19 cellular contexts compared by ENCODE assay signal in genomic region chr1:206535853-206536188, GRCh38.
"Had no signal": no experiment of that assay in that cellular context is flagged by ENCODE, and none has a peak within 500 bp of the region (broad histone marks: within the 10 kb centered on the region; RNA-seq: fewer than 3 reads in every experiment).

No MANE protein-coding gene starts in this region.

- H3K27ac Mint-ChIP-seq: activated naive CD4-positive, alpha-beta T cell treated with anti-CD3 and anti-CD28 coated beads, Interleukin-2, amount 50 U/mL, for 24 hours; effector memory CD8-positive, alpha-beta T cell; stimulated activated naive CD8-positive, alpha-beta T cell treated with anti-CD3 and anti-CD28 coated beads, Interleukin-15, amount 100 ng/mL, for 72 hours had no signal

- H3K4me3 Mint-ChIP-seq: activated naive CD4-positive, alpha-beta T cell treated with anti-CD3 and anti-CD28 coated beads, Interleukin-2, amount 50 U/mL, for 24 hours; effector memory CD8-positive, alpha-beta T cell; neural progenitor cell; stimulated activated naive CD8-positive, alpha-beta T cell treated with anti-CD3 and anti-CD28 coated beads, Interleukin-15, amount 100 ng/mL, for 72 hours had no signal

- H3K36me3 ChIP-seq: neural progenitor cell, upper lobe of right lung had no signal

- H3K4me3 ChIP-seq: neural progenitor cell, psoas muscle, skin epidermis, upper lobe of right lung had no signal

- H3K9me3 Mint-ChIP-seq: activated naive CD4-positive, alpha-beta T cell treated with anti-CD3 and anti-CD28 coated beads, Interleukin-2, amount 50 U/mL, for 24 hours; effector memory CD8-positive, alpha-beta T cell; neural progenitor cell; stimulated activated naive CD8-positive, alpha-beta T cell treated with anti-CD3 and anti-CD28 coated beads, Interleukin-15, amount 100 ng/mL, for 72 hours had no signal

- H3K27me3 ChIP-seq: neural progenitor cell, upper lobe of right lung had no signal

- DNase-seq: activated CD4-positive, alpha-beta T cell treated with anti-CD3 and anti-CD28 coated beads, Interleukin-2, amount 50 U/mL, for 1 hour; activated CD4-positive, CD25-positive, alpha-beta regulatory T cell treated with anti-CD3 and anti-CD28 coated beads, Interleukin-2, amount 50 U/mL, for 72 hours; activated CD8-positive, alpha-beta memory T cell treated with anti-CD3 and anti-CD28 coated beads, Interleukin-2, amount 50 U/mL, for 4 hours; activated effector memory CD4-positive, alpha-beta T cell treated with Interleukin-2 at 50 U/mL for 16 hours; activated T-cell treated with anti-CD3 and anti-CD28 coated beads, Interleukin-2, amount 50 U/mL, for 48 hours; effector memory CD8-positive, alpha-beta T cell; foreskin fibroblast; left cardiac atrium; midbrain; psoas muscle; right cardiac atrium; stimulated activated CD4-positive, alpha-beta T cell treated with anti-CD3 and anti-CD28 coated beads, Interleukin-4, amount 100 ng/mL, for 1 hour; stimulated activated naive CD8-positive, alpha-beta T cell treated with anti-CD3 and anti-CD28 coated beads, Interleukin-15, amount 100 ng/mL, for 72 hours; T-helper 2 cell; upper lobe of right lung had no signal

- H3K4me1 Mint-ChIP-seq: activated naive CD4-positive, alpha-beta T cell treated with anti-CD3 and anti-CD28 coated beads, Interleukin-2, amount 50 U/mL, for 24 hours had no signal

- H3K4me1 ChIP-seq: neural progenitor cell, psoas muscle had no signal

- H3K27ac ChIP-seq: neural progenitor cell, psoas muscle, upper lobe of right lung, VCaP had no signal

- H3K36me3 Mint-ChIP-seq: activated naive CD4-positive, alpha-beta T cell treated with anti-CD3 and anti-CD28 coated beads, Interleukin-2, amount 50 U/mL, for 24 hours; neural progenitor cell had no signal

- H3K9ac ChIP-seq: neural progenitor cell had no signal

- H2AFZ ChIP-seq: neural progenitor cell had no signal

- H3K27me3 Mint-ChIP-seq: activated naive CD4-positive, alpha-beta T cell treated with anti-CD3 and anti-CD28 coated beads, Interleukin-2, amount 50 U/mL, for 24 hours; effector memory CD8-positive, alpha-beta T cell; stimulated activated naive CD8-positive, alpha-beta T cell treated with anti-CD3 and anti-CD28 coated beads, Interleukin-15, amount 100 ng/mL, for 72 hours had no signal

- H3K4me2 ChIP-seq: neural progenitor cell had no signal

- H3K9me3 ChIP-seq: psoas muscle, upper lobe of right lung had no signal

- ATAC-seq: effector memory CD8-positive, alpha-beta T cell; left cardiac atrium; psoas muscle; right cardiac atrium; stimulated activated naive CD8-positive, alpha-beta T cell treated with anti-CD3 and anti-CD28 coated beads, Interleukin-15, amount 100 ng/mL, for 72 hours; upper lobe of right lung had no signal
